1 cellular context compared by ENCODE assay signal in the genomic region with DNA sequence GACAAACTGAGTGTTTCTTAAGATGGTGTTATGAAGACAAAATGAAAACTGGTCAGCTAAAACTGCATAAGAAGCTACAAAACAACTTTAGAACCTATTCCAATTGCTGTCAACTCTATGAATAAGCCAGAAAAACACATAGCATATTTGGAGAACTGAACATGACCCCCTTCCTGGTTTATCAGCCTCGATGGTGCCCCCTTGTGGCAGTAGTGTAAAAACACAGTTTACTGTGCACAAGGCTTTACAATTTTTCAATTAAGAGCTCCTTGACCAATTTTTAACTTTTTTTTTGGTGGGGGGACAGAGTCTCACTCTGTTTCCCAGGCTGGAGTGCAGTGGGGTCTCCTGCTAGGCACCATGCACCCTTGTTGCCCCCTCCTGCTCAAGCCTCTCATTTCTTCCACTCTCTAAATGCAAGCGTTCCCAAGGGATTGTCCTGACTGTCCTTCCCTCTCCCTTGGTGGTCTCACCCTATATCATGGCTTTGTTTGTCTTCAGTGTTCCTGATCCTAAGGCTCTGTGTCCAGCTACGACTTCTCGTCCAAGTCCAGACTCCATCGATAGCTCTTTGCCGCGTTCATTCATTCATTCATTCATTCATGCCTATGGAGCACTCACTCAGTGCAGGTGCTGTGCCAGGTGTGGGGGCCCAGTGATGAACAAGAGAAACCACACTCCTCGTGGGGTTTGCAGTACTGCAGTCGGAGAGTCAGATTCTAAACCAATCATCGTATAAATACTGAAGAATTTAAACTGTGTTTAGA.
TF ChIP-seq lines count a peak whose summit lies in the region.

No MANE protein-coding gene starts in this region.

TF ChIP-seq in IMR-90, 13 proteins besides CTCF, POLR2A, EP300 and RAD21:
- TF ChIP-seq MAZ (IDR thresholded peaks at IDR 0.05; ENCODE audit: borderline replicate concordance, low read depth, low read length) = peak; percentile 41; the same call in 1 of the 2 replicates
- TF ChIP-seq BHLHE40 (IDR thresholded peaks at IDR 0.05; ENCODE audit: low read depth, low read length) = no peak
- TF ChIP-seq SMC3 (IDR thresholded peaks at IDR 0.05; ENCODE audit: low read depth, low read length) = peak; percentile 48
- TF ChIP-seq RCOR1 (IDR thresholded peaks at IDR 0.05; ENCODE audit: insufficient replicate concordance, low read length) = no peak
- TF ChIP-seq, protein P1, sequence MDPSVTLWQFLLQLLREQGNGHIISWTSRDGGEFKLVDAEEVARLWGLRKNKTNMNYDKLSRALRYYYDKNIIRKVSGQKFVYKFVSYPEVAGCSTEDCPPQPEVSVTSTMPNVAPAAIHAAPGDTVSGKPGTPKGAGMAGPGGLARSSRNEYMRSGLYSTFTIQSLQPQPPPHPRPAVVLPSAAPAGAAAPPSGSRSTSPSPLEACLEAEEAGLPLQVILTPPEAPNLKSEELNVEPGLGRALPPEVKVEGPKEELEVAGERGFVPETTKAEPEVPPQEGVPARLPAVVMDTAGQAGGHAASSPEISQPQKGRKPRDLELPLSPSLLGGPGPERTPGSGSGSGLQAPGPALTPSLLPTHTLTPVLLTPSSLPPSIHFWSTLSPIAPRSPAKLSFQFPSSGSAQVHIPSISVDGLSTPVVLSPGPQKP (IDR thresholded peaks at IDR 0.05; ENCODE audit: borderline replicate concordance, low read depth, low read length) = no peak
- TF ChIP-seq MAFK (IDR thresholded peaks at IDR 0.05; ENCODE audit: low read depth, low read length) = no peak
- TF ChIP-seq FOS (IDR thresholded peaks at IDR 0.05; ENCODE audit: low read depth, low read length) = no peak
